Comparison of ENCODE assay signal across 19 cellular contexts in the genomic region with DNA sequence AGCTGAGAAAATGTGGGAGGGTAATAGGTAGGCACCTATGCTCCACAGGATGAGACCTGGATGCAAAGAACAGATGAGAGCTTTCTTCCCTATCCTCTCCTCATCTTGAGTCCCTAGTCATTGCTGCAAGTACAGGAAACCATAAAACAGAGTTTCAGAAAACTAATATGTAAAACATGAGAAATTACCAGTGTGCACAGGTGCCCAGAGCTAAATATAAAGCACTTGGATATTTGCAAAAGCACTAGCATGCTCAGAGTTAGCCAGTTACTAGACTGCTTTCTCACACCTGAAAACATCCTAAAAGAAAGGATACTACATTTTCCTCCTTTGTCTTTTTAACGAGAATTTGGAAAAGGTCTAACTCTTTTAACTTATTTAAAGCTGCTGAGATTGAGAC.
"Had no signal": no experiment of that assay in that cellular context is flagged by ENCODE, and none has a peak within 500 bp of the region (broad histone marks: within the 10 kb centered on the region; RNA-seq: fewer than 3 reads in every experiment).

No MANE protein-coding gene starts in this region.

- H3K4me3 Mint-ChIP-seq: dendritic cell treated with granulocyte-macrophage colony-stimulating factor and Interleukin-4, amounts not matched to agents 40 ng/mL and 50 ng/mL, for 4 days; naive B cell; neural crest cell had no signal

- H3K9me3 ChIP-seq: adrenal gland, esophagus squamous epithelium, mucosa of descending colon, psoas muscle, suprapubic skin, vagina had no signal

- H3K9me3 Mint-ChIP-seq: activated T-cell treated with anti-CD3 and anti-CD28 coated beads, Interleukin-2, amount 50 U/mL, for 72 hours; dendritic cell treated with granulocyte-macrophage colony-stimulating factor and Interleukin-4, amounts not matched to agents 40 ng/mL and 50 ng/mL, for 4 days; neural crest cell; stimulated activated naive CD8-positive, alpha-beta T cell treated with anti-CD3 and anti-CD28 coated beads, Interleukin-15, amount 100 ng/mL, for 72 hours had no signal

- ATAC-seq: activated CD4-positive, CD25-positive, alpha-beta regulatory T cell treated with anti-CD3 and anti-CD28 coated beads, Interleukin-2, amount 50 U/mL, for 24 hours; activated T-cell treated with anti-CD3 and anti-CD28 coated beads, Interleukin-2, amount 50 U/mL, for 72 hours; mucosa of descending colon; psoas muscle; right cardiac atrium; stimulated activated naive CD8-positive, alpha-beta T cell treated with anti-CD3 and anti-CD28 coated beads, Interleukin-15, amount 100 ng/mL, for 72 hours had no signal

- DNase-seq: activated CD4-positive, alpha-beta T cell treated with anti-CD3 and anti-CD28 coated beads, Interleukin-2, amount 50 U/mL, for 1 hour; activated CD8-positive, alpha-beta memory T cell treated with anti-CD3 and anti-CD28 coated beads for 24 hours; activated effector memory CD4-positive, alpha-beta T cell treated with anti-CD3 and anti-CD28 coated beads, Interleukin-2, amount 50 U/mL, for 16 hours; activated naive CD4-positive, alpha-beta T cell treated with anti-CD3 and anti-CD28 coated beads, Interleukin-2, amount 50 U/mL, for 16 hours; activated T-cell treated with anti-CD3 and anti-CD28 coated beads, Interleukin-2, amount 50 U/mL, for 72 hours; adrenal gland; effector CD8-positive, alpha-beta T cell; esophagus squamous epithelium; mesenchymal stem cell; naive B cell; psoas muscle; right cardiac atrium; stimulated activated naive CD8-positive, alpha-beta T cell treated with anti-CD3 and anti-CD28 coated beads, Interleukin-15, amount 100 ng/mL, for 72 hours had no signal

- H3K27me3 ChIP-seq: adrenal gland, esophagus squamous epithelium, suprapubic skin, vagina had no signal

- H3K4me1 Mint-ChIP-seq: stimulated activated naive CD8-positive, alpha-beta T cell treated with anti-CD3 and anti-CD28 coated beads, Interleukin-15, amount 100 ng/mL, for 72 hours had no signal

- H3K4me1 ChIP-seq: adrenal gland, psoas muscle had no signal

- H3K4me3 ChIP-seq: adrenal gland, esophagus squamous epithelium, mucosa of descending colon, psoas muscle, suprapubic skin, vagina had no signal

- H3K36me3 Mint-ChIP-seq: naive B cell had no signal

- H3K36me3 ChIP-seq: adrenal gland, esophagus squamous epithelium, suprapubic skin, vagina had no signal

- H3K27me3 Mint-ChIP-seq: stimulated activated naive CD8-positive, alpha-beta T cell treated with anti-CD3 and anti-CD28 coated beads, Interleukin-15, amount 100 ng/mL, for 72 hours had no signal

- H3K27ac Mint-ChIP-seq: activated T-cell treated with anti-CD3 and anti-CD28 coated beads, Interleukin-2, amount 50 U/mL, for 72 hours; dendritic cell treated with granulocyte-macrophage colony-stimulating factor and Interleukin-4, amounts not matched to agents 40 ng/mL and 50 ng/mL, for 4 days had no signal

- H3K27ac ChIP-seq: esophagus squamous epithelium, psoas muscle, suprapubic skin, vagina had no signal
